ENCODE assay signal across 31 cellular contexts in the genomic region with DNA sequence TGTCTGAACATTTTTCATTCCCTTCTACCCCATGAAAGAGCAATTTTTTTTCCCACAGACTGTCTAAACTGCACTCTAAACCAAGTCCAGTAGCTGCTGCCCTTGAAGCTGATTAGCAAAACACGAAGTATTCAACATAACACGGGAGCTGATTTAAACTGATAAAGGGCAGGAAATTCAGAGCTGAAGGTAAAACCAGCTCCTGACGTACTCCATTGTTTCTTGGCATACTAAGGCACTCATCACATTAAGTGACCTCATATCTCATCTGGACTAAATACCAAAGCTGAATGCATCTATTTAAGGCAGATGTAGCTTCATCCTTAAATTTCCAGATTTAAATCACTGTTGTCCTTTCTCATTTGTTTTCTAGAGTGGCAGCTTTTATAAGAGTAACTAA. TPM values are rescaled to one million over a fixed set of nuclear protein-coding genes. Genes with fewer than 3 reads are reported as not detected.
A peak's percentile ranks its signal among the peaks of the same experiment; 100 is the strongest.
DNase-seq lines count a peak whose midpoint lies in the region; FAIRE-seq and TF ChIP-seq lines count a peak whose summit lies in the region.
"Had no signal": no experiment of that assay in that cellular context is flagged by ENCODE, and none has a peak within 500 bp of the region (broad histone marks: within the 10 kb centered on the region; RNA-seq: fewer than 3 reads in every experiment).

No MANE protein-coding gene starts in this region.

- H3K4me3 Mint-ChIP-seq in mesothelial cell of epicardium = no peak overlapping the region
- H3K4me3 Mint-ChIP-seq: activated T-cell treated with anti-CD3 and anti-CD28 coated beads, Interleukin-2, amount 50 U/mL, for 72 hours; naive B cell; T-helper 2 cell treated with Interferon-gamma antibody and Interleukin-4, amounts not matched to agents 5 μg/mL and 100 μg/mL, for 36 hours had no signal

- H3K36me3 ChIP-seq in GM23248 (ENCODE audit: low read depth) = no peaks in the 10 kb centered on the region
- H3K36me3 ChIP-seq in endothelial cell of umbilical vein (ENCODE audit: control insufficient read depth in 2 of 2, extremely low read depth in 1 of 2, insufficient read depth in 2 of 2, low read length in 2 of 2) = no peaks in the 10 kb centered on the region
- H3K36me3 ChIP-seq: BE2C, gastrocnemius medialis, HAP-1, left lung, stomach, thyroid gland had no signal

- H3K4me3 ChIP-seq in GM23248 = no peak overlapping the region
- no peak overlapping the region for H3K4me3 ChIP-seq in endothelial cell of umbilical vein (replicated peaks in 1 of 3; ENCODE audit: insufficient read depth in 1 of 3, low read depth in 1 of 3, low read length in 3 of 3)
- H3K4me3 ChIP-seq: gastrocnemius medialis, HAP-1, left lung, skin epidermis, stomach, thyroid gland had no signal

- 19 to 22% methylated on average over 3 of the region's 3 CpGs for whole genome bisulfite sequencing in GM23248 (ENCODE audit: low coverage in 1 of 2, low lambda C conversion rate in 2 of 2, missing lambda C conversion rate in 2 of 2), 2 experiments

- peak; percentile 49 for FAIRE-seq in endothelial cell of umbilical vein (lab: Jason Lieb, UNC)
- FAIRE-seq: HTR-8/SVneo had no signal

- H2AFZ ChIP-seq in GM23248 (no peak overlapping the region), endothelial cell of umbilical vein (ENCODE audit: low read depth, low read length) (no peak overlapping the region)

- H3K4me2 ChIP-seq in GM23248 (ENCODE audit: unreplicated experiment) = no peak overlapping the region
- no peak overlapping the region for H3K4me2 ChIP-seq in endothelial cell of umbilical vein (ENCODE audit: insufficient read depth, low read length)
- H3K4me2 ChIP-seq: KMS-11 had no signal

- peaks cover 6% of the 10 kb centered on the region for H3K27me3 Mint-ChIP-seq in mesothelial cell of epicardium (ENCODE audit: low read depth)

- no peak overlapping the region for H3K9ac ChIP-seq in GM23248
- H3K9ac ChIP-seq in endothelial cell of umbilical vein (replicated peaks; ENCODE audit: extremely low read depth, insufficient read depth, low read length) = no peak overlapping the region
- H3K9ac ChIP-seq: KMS-11 had no signal

- H4K20me1 ChIP-seq in GM23248 (ENCODE audit: insufficient read depth) (no peaks in the 10 kb centered on the region), endothelial cell of umbilical vein (replicated peaks; ENCODE audit: control insufficient read depth, extremely low read depth, insufficient read depth, low read length) (no peaks in the 10 kb centered on the region)

- no peaks in the 10 kb centered on the region for H3F3A ChIP-seq in GM23248 (ENCODE audit: insufficient read depth)

- no peaks in the 10 kb centered on the region for H3K36me3 Mint-ChIP-seq in mesothelial cell of epicardium
- H3K36me3 Mint-ChIP-seq: naive B cell had no signal

- no peaks in the 10 kb centered on the region for H3K79me2 ChIP-seq in GM23248 (ENCODE audit: insufficient read depth)
- no peaks in the 10 kb centered on the region for H3K79me2 ChIP-seq in endothelial cell of umbilical vein (ENCODE audit: control insufficient read depth, insufficient read depth, low read length)

- in situ Hi-C loops in GM23248 (cut with MboI) (no loop called here), SK-MEL-5 (cut with HindIII; ENCODE audit: low pct_unique_long_range_greater_than_20kb, low sequenced_read_pairs) (no loop called here)

- dilution Hi-C loops in endothelial cell of umbilical vein (cut with MboI; ENCODE audit: extremely low pct_ligation_motif_present, low sequenced_read_pairs) = no loop called here

- H3K4me1 ChIP-seq in GM23248 (ENCODE audit: insufficient read depth) (0 out of 2 replicates have a peak, but pooled peaks cover 4% of the 10 kb centered on the region), endothelial cell of umbilical vein (ENCODE audit: control insufficient read depth, extremely low read depth, insufficient read depth, low read length) (no peaks in the 10 kb centered on the region)
- H3K4me1 ChIP-seq: BE2C, gastrocnemius medialis, thyroid gland had no signal

- peaks cover 4% of the 10 kb centered on the region for H3K4me1 Mint-ChIP-seq in mesothelial cell of epicardium
- H3K4me1 Mint-ChIP-seq: naive B cell had no signal

- intact Hi-C loops in endothelial cell of umbilical vein (cut with micrococcal nuclease) = loop anchor here (1.0 kb wide), 1 partner anchor 24 kb away; a partner anchor contains a TSS

- no peak overlapping the region for H3K27ac ChIP-seq in GM23248
- no peak overlapping the region for H3K27ac ChIP-seq in endothelial cell of umbilical vein (ENCODE audit: insufficient read depth, low read depth, low read length)
- H3K27ac ChIP-seq: gastrocnemius medialis, KMS-11, left lung, skin epidermis, thyroid gland had no signal

- no peaks in the 10 kb centered on the region for H3K9me1 ChIP-seq in endothelial cell of umbilical vein (replicated peaks; ENCODE audit: control insufficient read depth, extremely low read depth, insufficient read depth, low read length)

- no peaks in the 10 kb centered on the region for H3K9me3 ChIP-seq in GM23248 (ENCODE audit: low read depth)
- no peaks in the 10 kb centered on the region for H3K9me3 ChIP-seq in endothelial cell of umbilical vein (replicated peaks; ENCODE audit: control insufficient read depth, insufficient read depth, low read length)
- H3K9me3 ChIP-seq: BE2C, gastrocnemius medialis, HAP-1, left lung, stomach, thyroid gland had no signal

- CTCF ChIA-PET in endothelial cell of umbilical vein (lab: Charles Lee) = interaction anchor here (0.5 to 2.2 kb wide), 14 partner anchors 9 to 105 kb away, joined by 3 to 13 read pairs (median 4); a partner anchor contains a TSS

- TF ChIP-seq CTCF in endothelial cell of umbilical vein (IDR thresholded peaks at IDR 0.05; ENCODE audit: extremely low read depth in 1 of 2, insufficient read depth in 1 of 2, low read depth in 1 of 2, low read length in 2 of 2) = no peak
- no peak for TF ChIP-seq CTCF in mesothelial cell of epicardium (IDR thresholded peaks at IDR 0.05; ENCODE audit: unreplicated experiment)

- H3K27me3 ChIP-seq in GM23248 (replicated peaks; ENCODE audit: insufficient read depth) (no peaks in the 10 kb centered on the region), endothelial cell of umbilical vein (ENCODE audit: control insufficient read depth in 2 of 2, insufficient read depth in 2 of 2, low read length in 2 of 2) (no peaks in the 10 kb centered on the region)
- H3K27me3 ChIP-seq: BE2C, gastrocnemius medialis, left lung, stomach, thyroid gland had no signal

- no peaks in the 10 kb centered on the region for H3K9me2 ChIP-seq in GM23248 (ENCODE audit: insufficient read depth)

- BruUV-seq in endothelial cell of umbilical vein (replicated peaks; lab: Mats Ljungman, UMichigan) = no TSS peak

- peak overlapping the region; percentile 43 for H3K27ac Mint-ChIP-seq in mesothelial cell of epicardium
- H3K27ac Mint-ChIP-seq: activated T-cell treated with anti-CD3 and anti-CD28 coated beads, Interleukin-2, amount 50 U/mL, for 72 hours; naive B cell; T-helper 2 cell treated with Interferon-gamma antibody and Interleukin-4, amounts not matched to agents 5 μg/mL and 100 μg/mL, for 36 hours had no signal

- TF ChIP-seq POLR2A in endothelial cell of umbilical vein (IDR thresholded peaks at IDR 0.05; ENCODE audit: low read depth, low read length) = no peak

- peak; percentile 28 for DNase-seq in GM23248
- DNase-seq in SK-MEL-5 (ENCODE audit: low read depth, low spot score) = peak; percentile 19
- DNase-seq in endothelial cell of umbilical vein (ENCODE audit: low read depth, low spot score) = peak; percentile 73
- no peak for DNase-seq in mesothelial cell of epicardium (ENCODE audit: low spot score in 2 of 2, unreplicated experiment in 2 of 2)
- DNase-seq in stimulated activated naive CD4-positive, alpha-beta T cell (lab: John Stamatoyannopoulos, UW) = no peak
- DNase-seq in DMS53 (lab: John Stamatoyannopoulos, UW) = no peak
- no peak for DNase-seq in hippocampal formation (lab: John Stamatoyannopoulos, UW)
- DNase-seq: ACHN; activated CD4-positive, alpha-beta T cell treated with anti-CD3 and anti-CD28 coated beads for 48 hours; activated naive CD4-positive, alpha-beta T cell treated with Interleukin-2 at 50 U/mL for 16 hours; activated T-cell treated with anti-CD3 and anti-CD28 coated beads, Interleukin-2, amount 50 U/mL, for 72 hours; BE2C; effector CD4-positive, alpha-beta T cell; erythroblast; gastrocnemius medialis; GDM1; left lung; naive B cell; NCI-H1417; NCI-H2081; NCI-H446; OCI-M1; stimulated activated CD4-positive, alpha-beta T cell treated with anti-CD3 and anti-CD28 coated beads, Interleukin-1b, Interleukin-23, amount 100 ng/mL, for 48 hours; stimulated activated CD8-positive, alpha-beta memory T cell treated with anti-CD3 and anti-CD28 coated beads, Interleukin-4, amount 100 ng/mL, for 48 hours; stomach; thyroid gland had no signal

- POLR2A ChIA-PET in endothelial cell of umbilical vein (lab: Charles Lee) = interaction anchor here (1.0 kb wide), 1 partner anchor 12 kb away, joined by 4 read pairs; a partner anchor contains a TSS

- H3K9me3 Mint-ChIP-seq in mesothelial cell of epicardium = no peaks in the 10 kb centered on the region
- H3K9me3 Mint-ChIP-seq: activated T-cell treated with anti-CD3 and anti-CD28 coated beads, Interleukin-2, amount 50 U/mL, for 72 hours; naive B cell; T-helper 2 cell treated with Interferon-gamma antibody and Interleukin-4, amounts not matched to agents 5 μg/mL and 100 μg/mL, for 36 hours had no signal

RNA-seq across cellular contexts. Expression of a gene that starts 12.0 kb away (rescaled TPM):
- 0.32 TPM in 1 of 2 replicates, not detected in the other for total RNA-seq in GM23248 (2014; rRNA removed; shearing (Covaris generic))
- polyA plus RNA-seq in GM23248 (2016; fragmentation: Nextera tagmentation; extraction: Ambion mirVana) (not detected in 2 replicates), endothelial cell of umbilical vein (0.07 and 0.24 TPM in 2 replicates)
- total RNA-seq in SK-MEL-5 (2014; rRNA removed; shearing (Covaris generic)) = 0.11 and 0.13 TPM in 2 replicates
- 0.17 and 0.94 TPM in 2 replicates for polyA plus RNA-seq in SK-MEL-5 (2015; cell fraction: cytosol; rRNA removed)
- polyA plus RNA-seq in SK-MEL-5 (2015; cell fraction: nucleus; rRNA removed) = 2.8 and 3.2 TPM in 2 replicates
- total RNA-seq in endothelial cell of umbilical vein (0.32 TPM in 1 of 2 replicates, not detected in the other), mesothelial cell of epicardium (0.93 to 1.2 TPM (median 0.98 TPM) in 3 replicates)
- 0.04 and 0.08 TPM in 2 replicates for polyA plus RNA-seq in endothelial cell of umbilical vein (2011; cell fraction: cytosol; rRNA removed)
- 0.14 and 0.45 TPM in 2 replicates for polyA plus RNA-seq in endothelial cell of umbilical vein (2011; cell fraction: nucleus; rRNA removed)
- 0.09 TPM in 1 of 2 replicates, not detected in the other for polyA plus RNA-seq in endothelial cell of umbilical vein (2012)
- polyA minus RNA-seq in endothelial cell of umbilical vein = 0.15 and 0.19 TPM in 2 replicates
- not detected for polyA minus RNA-seq in endothelial cell of umbilical vein (2011; cell fraction: cytosol; rRNA and poly(A)+ RNA removed)
- 1.4 and 1.8 TPM in 2 replicates for polyA minus RNA-seq in endothelial cell of umbilical vein (2011; cell fraction: nucleus; rRNA and poly(A)+ RNA removed)

RNA-seq across cellular contexts. Expression of a gene that starts 12.1 kb away (rescaled TPM):
- total RNA-seq in GM23248 (2014; rRNA removed; shearing (Covaris generic)) = 77.9 and 138 TPM in 2 replicates
- 1,006 and 1,056 TPM in 2 replicates for polyA plus RNA-seq in GM23248 (2016; fragmentation: Nextera tagmentation; extraction: Ambion mirVana)
- total RNA-seq in SK-MEL-5 (2014; rRNA removed; shearing (Covaris generic)) = 261 and 267 TPM in 2 replicates
- 192 and 355 TPM in 2 replicates for polyA plus RNA-seq in SK-MEL-5 (2015; cell fraction: cytosol; rRNA removed)
- 245 and 338 TPM in 2 replicates for polyA plus RNA-seq in SK-MEL-5 (2015; cell fraction: nucleus; rRNA removed)
- total RNA-seq in endothelial cell of umbilical vein = 390 and 458 TPM in 2 replicates
- 246 and 263 TPM in 2 replicates for polyA plus RNA-seq in endothelial cell of umbilical vein
- 280 and 312 TPM in 2 replicates for polyA plus RNA-seq in endothelial cell of umbilical vein (2011; cell fraction: cytosol; rRNA removed)
- polyA plus RNA-seq in endothelial cell of umbilical vein (2011; cell fraction: nucleus; rRNA removed) = 72.0 and 114 TPM in 2 replicates
- 329 and 394 TPM in 2 replicates for polyA plus RNA-seq in endothelial cell of umbilical vein (2012)
- polyA minus RNA-seq in endothelial cell of umbilical vein = 30.1 and 50.5 TPM in 2 replicates
- 61.8 TPM for polyA minus RNA-seq in endothelial cell of umbilical vein (2011; cell fraction: cytosol; rRNA and poly(A)+ RNA removed)
- polyA minus RNA-seq in endothelial cell of umbilical vein (2011; cell fraction: nucleus; rRNA and poly(A)+ RNA removed) = 16.8 and 20.5 TPM in 2 replicates
- 258 to 329 TPM (median 308 TPM) in 3 replicates for total RNA-seq in mesothelial cell of epicardium

RNA-seq across cellular contexts. Expression of a gene that starts 19.2 kb away (rescaled TPM):
- total RNA-seq in GM23248 (2014; rRNA removed; shearing (Covaris generic)) = 0.13 TPM in 1 of 2 replicates, not detected in the other
- 0.33 and 0.67 TPM in 2 replicates for polyA plus RNA-seq in GM23248 (2016; fragmentation: Nextera tagmentation; extraction: Ambion mirVana)
- 1.1 and 1.9 TPM in 2 replicates for total RNA-seq in SK-MEL-5 (2014; rRNA removed; shearing (Covaris generic))
- polyA plus RNA-seq in SK-MEL-5 (2015; cell fraction: cytosol; rRNA removed) = 0.27 and 1.00 TPM in 2 replicates
- 21.4 and 27.4 TPM in 2 replicates for polyA plus RNA-seq in SK-MEL-5 (2015; cell fraction: nucleus; rRNA removed)
- 0.40 and 0.99 TPM in 2 replicates for total RNA-seq in endothelial cell of umbilical vein
- 0.37 and 0.48 TPM in 2 replicates for polyA plus RNA-seq in endothelial cell of umbilical vein
- polyA plus RNA-seq in endothelial cell of umbilical vein (2011; cell fraction: cytosol; rRNA removed) = 0.12 and 0.16 TPM in 2 replicates
- 3.0 and 3.6 TPM in 2 replicates for polyA plus RNA-seq in endothelial cell of umbilical vein (2011; cell fraction: nucleus; rRNA removed)
- 0.11 TPM in 1 of 2 replicates, not detected in the other for polyA plus RNA-seq in endothelial cell of umbilical vein (2012)
- polyA minus RNA-seq in endothelial cell of umbilical vein = not detected in 2 replicates
- polyA minus RNA-seq in endothelial cell of umbilical vein (2011; cell fraction: cytosol; rRNA and poly(A)+ RNA removed) = not detected
- 0.43 and 1.2 TPM in 2 replicates for polyA minus RNA-seq in endothelial cell of umbilical vein (2011; cell fraction: nucleus; rRNA and poly(A)+ RNA removed)
- total RNA-seq in mesothelial cell of epicardium = 1.9 to 2.6 TPM (median 1.9 TPM) in 3 replicates

RNA-seq across cellular contexts. Expression of a gene that starts 23.9 kb away (rescaled TPM):
- total RNA-seq in GM23248 (2014; rRNA removed; shearing (Covaris generic)) = 9.9 and 13.2 TPM in 2 replicates
- polyA plus RNA-seq in GM23248 (2016; fragmentation: Nextera tagmentation; extraction: Ambion mirVana) (3.8 and 3.9 TPM in 2 replicates), endothelial cell of umbilical vein (12.8 and 13.0 TPM in 2 replicates)
- total RNA-seq in SK-MEL-5 (2014; rRNA removed; shearing (Covaris generic)) = 0.53 and 1.1 TPM in 2 replicates
- polyA plus RNA-seq in SK-MEL-5 (2015; cell fraction: cytosol; rRNA removed) = 1.6 and 5.8 TPM in 2 replicates
- 1.5 and 3.3 TPM in 2 replicates for polyA plus RNA-seq in SK-MEL-5 (2015; cell fraction: nucleus; rRNA removed)
- total RNA-seq in endothelial cell of umbilical vein (20.9 and 21.0 TPM in 2 replicates), mesothelial cell of epicardium (8.6 to 12.2 TPM (median 8.6 TPM) in 3 replicates)
- 8.3 and 9.0 TPM in 2 replicates for polyA plus RNA-seq in endothelial cell of umbilical vein (2011; cell fraction: cytosol; rRNA removed)
- polyA plus RNA-seq in endothelial cell of umbilical vein (2011; cell fraction: nucleus; rRNA removed) = 25.4 and 29.9 TPM in 2 replicates
- 6.9 and 11.5 TPM in 2 replicates for polyA plus RNA-seq in endothelial cell of umbilical vein (2012)
- polyA minus RNA-seq in endothelial cell of umbilical vein = 5.3 and 6.6 TPM in 2 replicates
- 5.3 TPM for polyA minus RNA-seq in endothelial cell of umbilical vein (2011; cell fraction: cytosol; rRNA and poly(A)+ RNA removed)
- polyA minus RNA-seq in endothelial cell of umbilical vein (2011; cell fraction: nucleus; rRNA and poly(A)+ RNA removed) = 7.0 and 11.0 TPM in 2 replicates

RNA-seq across cellular contexts. Expression of a gene that starts 41.2 kb away (rescaled TPM):
- total RNA-seq in GM23248 (2014; rRNA removed; shearing (Covaris generic)) = not detected in 2 replicates
- not detected in 2 replicates for polyA plus RNA-seq in GM23248 (2016; fragmentation: Nextera tagmentation; extraction: Ambion mirVana)
- not detected in 2 replicates for total RNA-seq in SK-MEL-5 (2014; rRNA removed; shearing (Covaris generic))
- not detected in 2 replicates for polyA plus RNA-seq in SK-MEL-5 (2015; cell fraction: cytosol; rRNA removed)
- not detected in 2 replicates for polyA plus RNA-seq in SK-MEL-5 (2015; cell fraction: nucleus; rRNA removed)
- total RNA-seq in endothelial cell of umbilical vein = not detected in 2 replicates
- polyA plus RNA-seq in endothelial cell of umbilical vein = not detected in 2 replicates
- polyA plus RNA-seq in endothelial cell of umbilical vein (2011; cell fraction: cytosol; rRNA removed) = 0.01 TPM in 1 of 2 replicates, not detected in the other
- not detected in 2 replicates for polyA plus RNA-seq in endothelial cell of umbilical vein (2011; cell fraction: nucleus; rRNA removed)
- polyA plus RNA-seq in endothelial cell of umbilical vein (2012) = not detected in 2 replicates
- polyA minus RNA-seq in endothelial cell of umbilical vein = not detected in 2 replicates
- not detected for polyA minus RNA-seq in endothelial cell of umbilical vein (2011; cell fraction: cytosol; rRNA and poly(A)+ RNA removed)
- polyA minus RNA-seq in endothelial cell of umbilical vein (2011; cell fraction: nucleus; rRNA and poly(A)+ RNA removed) = not detected in 2 replicates
- 0.52 to 0.67 TPM (median 0.64 TPM) in 3 replicates for total RNA-seq in mesothelial cell of epicardium
- total RNA-seq: activated T-cell treated with anti-CD3 and anti-CD28 coated beads, Interleukin-2, amount 50 U/mL, for 72 hours had no signal

Comparison
In these comparisons a context has a peak if more than half of its experiments do, and no peak if none do; other contexts are left out.
1. DNase-seq: peak in GM23248 (single experiment), SK-MEL-5 (single experiment) and endothelial cell of umbilical vein (single experiment); none in mesothelial cell of epicardium (0 of 2), stimulated activated naive CD4-positive, alpha-beta T cell (0 of 6), DMS53 (single experiment) and hippocampal formation (0 of 2).